1 cellular context compared by ENCODE assay signal in genomic region chr6:165872811-165873210, GRCh38.
TF ChIP-seq lines count a peak whose summit lies in the region.

No MANE protein-coding gene starts in this region.

TF ChIP-seq in GM23338, 12 proteins besides CTCF, POLR2A, EP300 and RAD21 (continued from another document):
- TF ChIP-seq ZNF462 (CRISPR knock-in tag; IDR thresholded peaks at IDR 0.05) (no peak), CREB1 (CRISPR knock-in tag; IDR thresholded peaks at IDR 0.05; ENCODE audit: low read depth) (no peak), EZH2phosphoT487 (IDR thresholded peaks at IDR 0.05; ENCODE audit: unreplicated experiment) (no peak), STAT1 (IDR thresholded peaks at IDR 0.05; ENCODE audit: unreplicated experiment) (no peak)
